Comparison of ENCODE assay signal across 13 cellular contexts in the genomic region with DNA sequence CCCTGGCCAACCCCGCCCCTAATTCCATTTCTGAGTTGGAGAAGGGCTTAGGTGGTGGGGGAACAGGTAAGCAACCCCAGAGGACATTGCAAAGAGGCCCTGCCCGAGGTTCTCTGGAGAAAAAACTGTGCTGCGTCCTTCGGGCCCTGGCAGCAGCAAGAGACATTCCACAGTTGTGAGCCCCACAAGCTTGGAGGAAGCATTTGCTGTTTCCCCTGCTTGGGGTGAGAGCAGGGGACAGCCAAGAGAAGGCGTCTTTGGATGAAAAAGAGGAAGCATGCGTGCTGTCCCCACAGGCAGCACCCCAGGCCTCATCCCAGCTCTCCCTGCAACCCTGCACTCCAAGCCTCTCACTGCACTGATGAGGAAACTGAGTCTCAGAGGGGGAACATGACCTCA. TPM values are rescaled to one million over a fixed set of nuclear protein-coding genes. Genes with fewer than 3 reads are reported as not detected.
DNase-seq lines count a peak whose midpoint lies in the region; ATAC-seq and TF ChIP-seq lines count a peak whose summit lies in the region.
"Had no signal": no experiment of that assay in that cellular context is flagged by ENCODE, and none has a peak within 500 bp of the region (broad histone marks: within the 10 kb centered on the region; RNA-seq: fewer than 3 reads in every experiment).

No MANE protein-coding gene starts in this region.

- TF ChIP-seq POLR2A in HCT116 (IDR thresholded peaks at IDR 0.05; ENCODE audit: borderline replicate concordance, extremely low read depth, insufficient read depth, insufficient read length) (no peak), gastroesophageal sphincter (IDR thresholded peaks at IDR 0.05) (no peak), thyroid gland (IDR thresholded peaks at IDR 0.05) (no peak)

- H3K79me2 ChIP-seq in HCT116 (ENCODE audit: insufficient read depth, low read length), result no peaks in the 10 kb centered on the region

- DNase-seq in HCT116 (ENCODE audit: low read depth, low spot score) (no peak), thyroid gland (no peak), psoas muscle (no peak)
- no peak for DNase-seq in activated CD4-positive, alpha-beta T cell treated with anti-CD3 and anti-CD28 coated beads for 48 hours
- DNase-seq: activated CD4-positive, alpha-beta T cell treated with anti-CD3 and anti-CD28 coated beads for 1 hour; ovary; upper lobe of right lung had no signal

- TF ChIP-seq RAD21 in HCT116 (IDR thresholded peaks at IDR 0.05; ENCODE audit: low read depth), result no peak

- H3K9ac ChIP-seq in HCT116 (ENCODE audit: low read length), result no peak overlapping the region

- no peaks in the 10 kb centered on the region for H3K9me2 ChIP-seq in HCT116 (ENCODE audit: insufficient read depth)

- H3K9me3 ChIP-seq in HCT116 (ENCODE audit: control insufficient read depth in 1 of 2, insufficient read depth in 1 of 2, low read depth in 1 of 2, low read length in 2 of 2) (no peaks in the 10 kb centered on the region), gastroesophageal sphincter (no peaks in the 10 kb centered on the region), thyroid gland (no peaks in the 10 kb centered on the region), psoas muscle (no peaks in the 10 kb centered on the region)
- H3K9me3 ChIP-seq: ovary, upper lobe of right lung had no signal

- 58% methylated on average over 3 of the region's 6 CpGs; no CpG with 5 or more reads in 1 of the 2 donors for WGBS in gastroesophageal sphincter (ENCODE audit: low coverage in 1 of 2), 2 donors
- 44 to 66% methylated on average over 3 to 6 of the region's 6 CpGs for WGBS in thyroid gland, 2 donors
- 22 to 30% (median 23%) methylated on average over 6 of the region's 6 CpGs for WGBS in psoas muscle, 3 donors

- ATAC-seq in HCT116 (no peak), gastroesophageal sphincter (no peak), HG02852 (IDR thresholded peaks at IDR 0.05; ENCODE audit: unreplicated experiment) (no peak), psoas muscle (no peak), HG03159 (IDR thresholded peaks at IDR 0.05; ENCODE audit: unreplicated experiment) (no peak)
- ATAC-seq: upper lobe of right lung had no signal

- no peak for TF ChIP-seq CTCF in HCT116 (IDR thresholded peaks at IDR 0.05 in 2 of 3, conservative IDR thresholded peaks at IDR 0.05 in 1 of 3; ENCODE audit: borderline replicate concordance in 1 of 3, insufficient read depth in 1 of 3, low read depth in 2 of 3, low read length in 2 of 3)
- no peak for TF ChIP-seq CTCF in WI38 (IDR thresholded peaks at IDR 0.05; ENCODE audit: low read depth, low read length)
- no peak for TF ChIP-seq CTCF in gastroesophageal sphincter (IDR thresholded peaks at IDR 0.05)
- TF ChIP-seq CTCF in thyroid gland (IDR thresholded peaks at IDR 0.05), result no peak
- no peak for TF ChIP-seq CTCF in psoas muscle (IDR thresholded peaks at IDR 0.05)

- peaks cover 15 to 28% of the 10 kb centered on the region in 2 experiments; a peak in 3 of 4 replicates for H3K4me1 ChIP-seq in HCT116 (ENCODE audit: control insufficient read depth in 1 of 2, insufficient read depth in 2 of 2, low read length in 2 of 2)
- H3K4me1 ChIP-seq in gastroesophageal sphincter, result peaks cover 0 to 29% (median 7%) of the 10 kb centered on the region in 3 donors
- H3K4me1 ChIP-seq in thyroid gland, result peaks cover 14 to 33% of the 10 kb centered on the region in 2 donors
- no peaks in the 10 kb centered on the region for H3K4me1 ChIP-seq in psoas muscle

- TF ChIP-seq EP300 in gastroesophageal sphincter (IDR thresholded peaks at IDR 0.05), result no peak

- H3K4me2 ChIP-seq in HCT116 (ENCODE audit: low read length), result 0 out of 2 replicates have a peak overlapping the region, but pooled peaks have one; percentile 94

- H3K27ac ChIP-seq in HCT116 (ENCODE audit: low read depth, low read length), result no peak overlapping the region
- H3K27ac ChIP-seq in gastroesophageal sphincter, result peak overlapping the region in 3 of 4 donors; percentile 76 to 83 (median 82)
- peak overlapping the region; percentile 83 to 93 (median 88) for H3K27ac ChIP-seq in thyroid gland
- H3K27ac ChIP-seq in psoas muscle, result no peak overlapping the region
- H3K27ac ChIP-seq: cardiac muscle cell, ovary, upper lobe of right lung had no signal

- CTCF ChIA-PET in HCT116 (lab: Charles Lee), result no interaction called here

- intact Hi-C loops in HCT116 (cut with micrococcal nuclease), result no loop called here
- intact Hi-C loops in thyroid gland (cut with DNase I), result loop anchor here (10.0 kb wide), 1 partner anchor 101 kb away; no protein-coding TSS in a partner anchor
- intact Hi-C loops in psoas muscle (cut with DNase I), result no loop called here

- H3K36me3 ChIP-seq in HCT116 (ENCODE audit: control insufficient read depth in 1 of 2, insufficient read depth in 2 of 2, low read length in 2 of 2) (no peaks in the 10 kb centered on the region), gastroesophageal sphincter (no peaks in the 10 kb centered on the region), thyroid gland (no peaks in the 10 kb centered on the region), psoas muscle (ENCODE audit: insufficient read depth in 1 of 2, low read depth in 1 of 2) (no peaks in the 10 kb centered on the region)
- H3K36me3 ChIP-seq: cardiac muscle cell, ovary, upper lobe of right lung had no signal

- H3K27me3 ChIP-seq in HCT116 (ENCODE audit: insufficient read depth, low read length) (no peaks in the 10 kb centered on the region), gastroesophageal sphincter (peaks cover 12% of the 10 kb centered on the region), thyroid gland (no peaks in the 10 kb centered on the region), psoas muscle (ENCODE audit: insufficient read depth in 3 of 3, low read length in 2 of 3) (peaks cover 0 to 24% (median 10%) of the 10 kb centered on the region in 3 donors)
- H3K27me3 ChIP-seq: cardiac muscle cell, ovary had no signal

- no peaks in the 10 kb centered on the region for H4K20me1 ChIP-seq in HCT116 (ENCODE audit: insufficient read depth)

- H3K4me3 ChIP-seq in HCT116 (replicated peaks in 1 of 2; ENCODE audit: low read depth in 1 of 2, low read length in 2 of 2), result no peak overlapping the region
- peak overlapping the region; percentile 95 for H3K4me3 ChIP-seq in WI38 (ENCODE audit: low read depth, low read length)
- peak overlapping the region in 1 of 2 donors; percentile 56 for H3K4me3 ChIP-seq in gastroesophageal sphincter
- peak overlapping the region in 1 of 3 donors; percentile 38 for H3K4me3 ChIP-seq in thyroid gland (replicated peaks in 1 of 3)
- no peak overlapping the region for H3K4me3 ChIP-seq in psoas muscle
- H3K4me3 ChIP-seq: cardiac muscle cell, ovary, upper lobe of right lung had no signal

- POLR2A ChIA-PET in HCT116 (lab: Charles Lee), result no interaction called here

- RAD21 ChIA-PET in HCT116 (lab: Charles Lee; ENCODE audit: low non-redundant PET in 1 of 2, low total read pairs in 2 of 2, uncharacterized antibody in 2 of 2, unreplicated experiment in 2 of 2), result no interaction called here

- no peak overlapping the region for H2AFZ ChIP-seq in HCT116 (ENCODE audit: low read depth, low read length, poor library complexity, severe bottlenecking)

- no TSS peak for BruUV-seq in HCT116 (replicated peaks; lab: Mats Ljungman, UMichigan)

TF ChIP-seq in HCT116, 20 proteins besides CTCF, POLR2A, EP300 and RAD21:
- TF ChIP-seq, protein P1, sequence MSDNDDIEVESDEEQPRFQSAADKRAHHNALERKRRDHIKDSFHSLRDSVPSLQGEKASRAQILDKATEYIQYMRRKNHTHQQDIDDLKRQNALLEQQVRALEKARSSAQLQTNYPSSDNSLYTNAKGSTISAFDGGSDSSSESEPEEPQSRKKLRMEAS (IDR thresholded peaks at IDR 0.05), result no peak
- TF ChIP-seq POLR2AphosphoS5 (IDR thresholded peaks at IDR 0.05; ENCODE audit: low read depth, low read length), result no peak
- TF ChIP-seq ELF1 (IDR thresholded peaks at IDR 0.05; ENCODE audit: borderline replicate concordance, low read depth), result no peak
- no peak for TF ChIP-seq ZFX (IDR thresholded peaks at IDR 0.05)
- TF ChIP-seq EGR1 (IDR thresholded peaks at IDR 0.05; ENCODE audit: low read depth), result no peak
- TF ChIP-seq EZH2phosphoT487 (IDR thresholded peaks at IDR 0.05; ENCODE audit: borderline replicate concordance), result no peak
- no peak for TF ChIP-seq ZNF274 (IDR thresholded peaks at IDR 0.05; ENCODE audit: low read depth, low read length)
- TF ChIP-seq, protein P2, sequence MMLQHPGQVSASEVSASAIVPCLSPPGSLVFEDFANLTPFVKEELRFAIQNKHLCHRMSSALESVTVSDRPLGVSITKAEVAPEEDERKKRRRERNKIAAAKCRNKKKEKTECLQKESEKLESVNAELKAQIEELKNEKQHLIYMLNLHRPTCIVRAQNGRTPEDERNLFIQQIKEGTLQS (IDR thresholded peaks at IDR 0.05), result no peak
- TF ChIP-seq CEBPB (IDR thresholded peaks at IDR 0.05; ENCODE audit: low read depth), result no peak
- no peak for TF ChIP-seq CBX3 (IDR thresholded peaks at IDR 0.05; ENCODE audit: low read depth)
- no peak for TF ChIP-seq SP1 (IDR thresholded peaks at IDR 0.05; ENCODE audit: low read depth)
- TF ChIP-seq EZH2 (IDR thresholded peaks at IDR 0.05), result no peak

RNA-seq across cellular contexts. Expression of a gene that starts 1.4 kb away (rescaled TPM):
- 0.49 TPM for total RNA-seq in HCT116 (2021; ENCODE audit: unreplicated experiment)
- 0.61 and 0.72 TPM in 2 replicates for polyA plus RNA-seq in HCT116 (2012)
- 10 to 100 TPM in 1 of 4 donors, 1 to 10 TPM in 3; 3.3 to 13.6 (median 8.3) TPM for total RNA-seq in gastroesophageal sphincter
- total RNA-seq in thyroid gland, result 1 to 10 TPM; 3.2 to 9.9 (median 5.3) TPM
- under 1 TPM; 0.11 to 0.56 (median 0.39) TPM for total RNA-seq in psoas muscle
- under 1 TPM; 0.21 to 0.49 (median 0.35) TPM for polyA plus RNA-seq in psoas muscle
- polyA plus RNA-seq: cardiac muscle cell had no signal

RNA-seq across cellular contexts. Expression of a gene that starts 50.0 kb away (rescaled TPM):
- total RNA-seq in HCT116 (2021; ENCODE audit: unreplicated experiment) (not detected), gastroesophageal sphincter (1 to 10 TPM in 2 of 4 donors, under 1 TPM in 1, not detected in 1; 0.50 to 7.9 (median 1.2) TPM), thyroid gland (1 to 10 TPM in 1 of 4 donors, under 1 TPM in 2, not detected in 1; 0.78 to 1.0 (median 0.94) TPM), psoas muscle (under 1 TPM in 1 of 4 donors, not detected in 3; 0.75 TPM)
- polyA plus RNA-seq in HCT116 (2012), result 0.35 and 0.38 TPM in 2 replicates
- polyA plus RNA-seq in psoas muscle, result under 1 TPM in 2 of 3 donors, not detected in 1; 0.06 to 0.13 TPM
- total RNA-seq: glomerular endothelial cell, upper lobe of right lung had no signal
- polyA plus RNA-seq: cardiac muscle cell had no signal

Comparison
In these comparisons a context has a peak if more than half of its experiments do, and no peak if none do; other contexts are left out.
1. H3K27ac ChIP-seq: peak in gastroesophageal sphincter (3 of 4) and thyroid gland (3 of 3); none in HCT116 (single experiment) and psoas muscle (single experiment).